9 cellular contexts compared by ENCODE assay signal in genomic region chr7:116271980-116272886, GRCh38.
DNase-seq lines count a peak whose midpoint lies in the region; ATAC-seq, FAIRE-seq and TF ChIP-seq lines count a peak whose summit lies in the region.
"Had no signal": no experiment of that assay in that cellular context is flagged by ENCODE, and none has a peak within 500 bp of the region (broad histone marks: within the 10 kb centered on the region; RNA-seq: fewer than 3 reads in every experiment).

No MANE protein-coding gene starts in this region.

- peak; percentile 78 for ATAC-seq in activated CD8-positive, alpha-beta memory T cell treated with anti-CD3 and anti-CD28 coated beads, Interleukin-2, amount 10 ng/mL, durations not matched to agents 7 days and 5 days

- no peak for FAIRE-seq in urothelium cell line (lab: Jason Lieb, UNC)

- H3K27me3 ChIP-seq in Peyer's patch, result no peaks in the 10 kb centered on the region
- H3K27me3 ChIP-seq: BLaER1 had no signal

- CTCF ChIA-PET in activated CD8-positive, alpha-beta memory T cell treated with anti-CD3 and anti-CD28 coated beads, Interleukin-2, amount 10 ng/mL, durations not matched to agents 7 days and 5 days (lab: Charles Lee), result interaction anchor here (1.0 to 1.7 kb wide), 3 partner anchors 12 to 92 kb away, joined by 3 to 5 read pairs (median 4); no protein-coding TSS in a partner anchor

- no peak for TF ChIP-seq CTCF in astrocyte of the cerebellum (IDR thresholded peaks at IDR 0.05; ENCODE audit: low read depth, low read length, missing control alignments)
- no peak for TF ChIP-seq CTCF in CD14-positive monocyte (IDR thresholded peaks at IDR 0.05)
- no peak for TF ChIP-seq CTCF in Peyer's patch (IDR thresholded peaks at IDR 0.05)

- intact Hi-C loops in CD14-positive monocyte (cut with micrococcal nuclease), result no loop called here

- H3K4me1 Mint-ChIP-seq in activated CD8-positive, alpha-beta memory T cell treated with anti-CD3 and anti-CD28 coated beads, Interleukin-2, amount 10 ng/mL, durations not matched to agents 7 days and 5 days, result peaks cover 8% of the 10 kb centered on the region
- peaks cover 2% of the 10 kb centered on the region for H3K4me1 Mint-ChIP-seq in CD14-positive monocyte

- no peaks in the 10 kb centered on the region for H3K4me1 ChIP-seq in Peyer's patch

- peak overlapping the region; percentile 13 for H3K4me3 ChIP-seq in astrocyte of the cerebellum (ENCODE audit: low read depth, low read length)
- H3K4me3 ChIP-seq in Peyer's patch, result no peak overlapping the region
- H3K4me3 ChIP-seq: BLaER1 had no signal

- H3K27ac Mint-ChIP-seq in activated CD8-positive, alpha-beta memory T cell treated with anti-CD3 and anti-CD28 coated beads, Interleukin-2, amount 10 ng/mL, durations not matched to agents 7 days and 5 days, result no peak overlapping the region
- H3K27ac Mint-ChIP-seq in CD14-positive monocyte, result peak overlapping the region in 1 of 7 donors; percentile 37

- peak; percentile 45 for DNase-seq in activated CD8-positive, alpha-beta memory T cell treated with anti-CD3 and anti-CD28 coated beads, Interleukin-2, amount 10 ng/mL, durations not matched to agents 7 days and 5 days
- DNase-seq in activated CD8-positive, alpha-beta memory T cell treated with anti-CD3 and anti-CD28 coated beads for 24 hours, result no peak
- peak; percentile 89 for DNase-seq in astrocyte of the cerebellum (ENCODE audit: low read depth)
- DNase-seq in kidney tubule cell (ENCODE audit: low spot score), result peak; percentile 95
- DNase-seq in urothelium cell line (ENCODE audit: low spot score), result peak; percentile 79
- no peak for DNase-seq in globus pallidus (ENCODE audit: low spot score)
- DNase-seq in CD14-positive monocyte (ENCODE audit: low spot score), result no peak
- DNase-seq in Peyer's patch, result no peak

- in situ Hi-C loops in astrocyte of the cerebellum (cut with HindIII; ENCODE audit: low sequenced_read_pairs), result no loop called here

- H3K9me3 Mint-ChIP-seq in activated CD8-positive, alpha-beta memory T cell treated with anti-CD3 and anti-CD28 coated beads, Interleukin-2, amount 10 ng/mL, durations not matched to agents 7 days and 5 days (ENCODE audit: low read depth), result no peaks in the 10 kb centered on the region
- H3K9me3 Mint-ChIP-seq in CD14-positive monocyte, result peaks cover 0 to 6% (median 3%) of the 10 kb centered on the region in 7 donors

- H3K9me3 ChIP-seq in Peyer's patch, result no peaks in the 10 kb centered on the region
- H3K9me3 ChIP-seq: BLaER1 had no signal

- peaks cover 40% of the 10 kb centered on the region for H3K27me3 Mint-ChIP-seq in activated CD8-positive, alpha-beta memory T cell treated with anti-CD3 and anti-CD28 coated beads, Interleukin-2, amount 10 ng/mL, durations not matched to agents 7 days and 5 days
- peaks cover 0 to 4% (median 0%) of the 10 kb centered on the region in 3 donors for H3K27me3 Mint-ChIP-seq in CD14-positive monocyte (ENCODE audit: low read depth in 3 of 3)

- no peak overlapping the region for H3K4me3 Mint-ChIP-seq in activated CD8-positive, alpha-beta memory T cell treated with anti-CD3 and anti-CD28 coated beads, Interleukin-2, amount 10 ng/mL, durations not matched to agents 7 days and 5 days
- H3K4me3 Mint-ChIP-seq in CD14-positive monocyte, result no peak overlapping the region

- H3K27ac ChIP-seq in Peyer's patch, result peak overlapping the region in 1 of 4 donors; percentile 74
- H3K27ac ChIP-seq: BLaER1 had no signal

- no peaks in the 10 kb centered on the region for H3K36me3 Mint-ChIP-seq in activated CD8-positive, alpha-beta memory T cell treated with anti-CD3 and anti-CD28 coated beads, Interleukin-2, amount 10 ng/mL, durations not matched to agents 7 days and 5 days
- H3K36me3 Mint-ChIP-seq in CD14-positive monocyte, result no peaks in the 10 kb centered on the region

- H3K36me3 ChIP-seq in Peyer's patch, result no peaks in the 10 kb centered on the region
- H3K36me3 ChIP-seq: BLaER1 had no signal

- no peak for TF ChIP-seq POLR2A in Peyer's patch (IDR thresholded peaks at IDR 0.05)

Comparison
In these comparisons a context has a peak if more than half of its experiments do, and no peak if none do; other contexts are left out.
1. DNase-seq: peak in activated CD8-positive, alpha-beta memory T cell treated with anti-CD3 and anti-CD28 coated beads, Interleukin-2, amount 10 ng/mL, durations not matched to agents 7 days and 5 days (single experiment), astrocyte of the cerebellum (single experiment), kidney tubule cell (single experiment) and urothelium cell line (single experiment); none in activated CD8-positive, alpha-beta memory T cell treated with anti-CD3 and anti-CD28 coated beads for 24 hours (single experiment), globus pallidus (single experiment), CD14-positive monocyte (single experiment) and Peyer's patch (0 of 3).